8 cellular contexts compared by ENCODE assay signal in the genomic region with DNA sequence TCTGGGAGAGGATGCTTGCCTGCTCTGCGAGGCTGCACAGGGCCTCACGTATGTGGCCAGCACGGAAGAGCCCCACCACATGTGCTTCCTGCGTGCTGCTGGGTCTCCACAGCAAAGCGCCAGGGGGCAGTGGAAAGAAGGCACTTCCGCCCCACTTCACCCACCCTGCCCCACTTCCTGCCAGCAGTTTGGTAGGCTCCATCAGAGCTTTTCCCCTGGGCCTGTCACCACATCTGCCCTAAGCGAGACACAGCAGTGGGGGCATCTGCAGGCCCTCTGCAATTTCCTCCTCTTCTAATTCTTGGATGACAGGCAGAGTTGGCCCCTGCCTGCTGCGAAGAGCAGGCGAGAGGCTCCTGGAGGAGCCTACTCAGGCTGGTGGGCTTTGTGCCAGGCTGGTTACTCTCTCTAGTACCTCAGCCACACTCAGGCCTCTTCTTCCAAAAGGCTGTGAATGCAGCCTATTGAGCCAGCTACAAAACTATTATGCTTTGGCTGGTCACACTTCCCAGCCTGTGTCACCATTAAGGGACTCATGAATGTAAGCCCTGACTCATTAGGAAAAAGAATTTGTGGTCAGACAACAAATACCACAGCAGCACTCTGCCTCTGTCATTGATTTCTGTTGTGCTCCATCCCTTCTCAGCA. TPM values are rescaled to one million over a fixed set of nuclear protein-coding genes. Genes with fewer than 3 reads are reported as not detected.
DNase-seq lines count a peak whose midpoint lies in the region; ATAC-seq and TF ChIP-seq lines count a peak whose summit lies in the region.

No MANE protein-coding gene starts in this region.

- ATAC-seq in GM21825 (IDR thresholded peaks at IDR 0.05; ENCODE audit: unreplicated experiment) (peak; percentile 83), omental fat pad (ENCODE audit: low FRiP score) (no peak)

- H3K27ac ChIP-seq in left ventricle myocardium inferior (replicated peaks), result peak overlapping the region; percentile 9

- H3K27me3 ChIP-seq in left ventricle myocardium inferior (ENCODE audit: low read depth), result peaks cover 18% of the 10 kb centered on the region

- H3K9me3 ChIP-seq in left ventricle myocardium inferior (replicated peaks), result no peaks in the 10 kb centered on the region

- intact Hi-C loops in left ventricle myocardium inferior (cut with micrococcal nuclease), result loop anchor here (10.0 kb wide), 1 partner anchor 117 kb away; the partner anchor contains the start of gene ITLN2

- H3K4me1 ChIP-seq in left ventricle myocardium inferior, result peaks cover 15% of the 10 kb centered on the region

- peak; percentile 60 for TF ChIP-seq CTCF in GM12875 (IDR thresholded peaks at IDR 0.05; ENCODE audit: borderline replicate concordance, insufficient read depth, low read depth, low read length)
- TF ChIP-seq CTCF in left ventricle myocardium inferior (IDR thresholded peaks at IDR 0.05; ENCODE audit: borderline replicate concordance), result no peak
- TF ChIP-seq CTCF in omental fat pad (IDR thresholded peaks at IDR 0.05), result no peak

- H3K36me3 ChIP-seq in left ventricle myocardium inferior, result no peaks in the 10 kb centered on the region

- DNase-seq in NAMALWA (ENCODE audit: low spot score) (peak; percentile 94), left ventricle myocardium inferior (peak; percentile 23), iPS-NIHi7 (ENCODE audit: extremely low spot score) (no peak), omental fat pad (ENCODE audit: low spot score) (no peak)
- DNase-seq in activated CD8-positive, alpha-beta memory T cell treated with anti-CD3 and anti-CD28 coated beads, Interleukin-2, amount 50 U/mL, for 1 hour (ENCODE audit: extremely low read depth), result peak; percentile 59
- peak; percentile 44 for DNase-seq in stimulated activated CD8-positive, alpha-beta memory T cell treated with anti-CD3 and anti-CD28 coated beads, Interleukin-15, amount 100 ng/mL, for 24 hours (ENCODE audit: low read depth)

- H3K4me3 ChIP-seq in GM12875 (ENCODE audit: low read depth, low read length) (no peak overlapping the region), left ventricle myocardium inferior (no peak overlapping the region)

RNA-seq across cellular contexts. Expression of gene CD244, which starts 25.0 kb away (rescaled TPM):
- 0.14 TPM for total RNA-seq in left ventricle myocardium inferior
- 10 to 100 TPM in 1 of 4 donors, 1 to 10 TPM in 1, under 1 TPM in 2; 0.84 to 10.3 (median 3.0) TPM for total RNA-seq in omental fat pad

RNA-seq across cellular contexts. Expression of gene LY9, which starts 41.7 kb away (rescaled TPM):
- total RNA-seq in left ventricle myocardium inferior, result not detected
- total RNA-seq in omental fat pad, result 1 to 10 TPM in 3 of 4 donors, under 1 TPM in 1; 0.95 to 3.2 (median 1.4) TPM

RNA-seq across cellular contexts. Expression of gene ITLN1, which starts 47.3 kb away (rescaled TPM):
- total RNA-seq in left ventricle myocardium inferior (1.0 TPM), omental fat pad (1,000 to 10,000 TPM in 3 of 4 donors, 100 to 1,000 TPM in 1; 105 to 7,953 (median 2,405) TPM)

Comparison
In these comparisons a context has a peak if more than half of its experiments do, and no peak if none do; other contexts are left out.
1. DNase-seq: peak in NAMALWA (single experiment), activated CD8-positive, alpha-beta memory T cell treated with anti-CD3 and anti-CD28 coated beads, Interleukin-2, amount 50 U/mL, for 1 hour (single experiment), left ventricle myocardium inferior (single experiment) and stimulated activated CD8-positive, alpha-beta memory T cell treated with anti-CD3 and anti-CD28 coated beads, Interleukin-15, amount 100 ng/mL, for 24 hours (single experiment); none in iPS-NIHi7 (single experiment) and omental fat pad (single experiment).
2. RNA of gene ITLN1, which starts 47.3 kb away (total RNA-seq): 105 to 7,953 TPM in omental fat pad; 1.0 TPM in left ventricle myocardium inferior (single experiment); every median in the first group is over 10 times any median in the second.